Comparison of ENCODE assay signal across 8 cellular contexts in the genomic region with DNA sequence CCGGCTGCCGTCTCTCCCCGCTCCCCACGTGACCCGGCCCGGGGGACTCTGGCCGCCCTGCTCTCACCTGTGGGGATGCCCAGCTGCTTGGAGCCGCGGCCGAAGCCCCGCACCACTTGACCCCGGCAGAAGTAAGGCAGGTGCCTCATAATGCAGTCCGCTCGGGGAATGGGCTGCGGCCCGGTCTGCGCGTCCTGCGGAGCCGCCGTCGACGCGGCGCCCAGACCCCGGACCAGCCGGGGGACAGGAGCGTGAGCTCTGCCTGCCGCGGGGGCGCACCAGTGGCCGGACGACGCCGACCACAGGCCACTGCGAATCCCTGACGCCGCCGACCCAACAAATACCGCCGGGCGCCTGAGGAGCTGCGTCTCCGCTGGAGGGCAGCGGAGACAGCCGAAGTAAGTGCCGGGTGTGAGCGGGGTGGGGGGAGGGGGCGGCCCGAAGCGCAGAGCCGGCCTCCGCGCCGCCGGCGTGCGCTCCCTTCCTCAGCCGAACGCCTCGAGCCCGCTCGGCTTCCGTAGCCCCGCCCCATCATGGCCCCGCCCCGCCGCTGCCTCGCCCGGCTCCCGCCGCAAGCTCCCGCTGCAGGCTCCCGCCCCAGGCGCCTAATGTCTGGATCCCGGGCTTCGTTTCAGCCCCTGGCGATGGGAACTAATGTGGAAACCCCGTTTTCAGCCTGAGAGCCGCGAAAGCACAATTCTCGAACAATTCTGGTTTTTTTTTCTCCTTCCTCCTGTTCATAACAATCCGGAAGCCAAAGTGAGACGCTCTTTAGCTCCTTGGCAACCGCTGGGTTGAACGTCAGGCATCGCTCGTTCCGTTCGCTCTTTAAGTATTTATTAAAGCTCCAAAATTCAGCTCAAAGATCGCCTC. TPM values are rescaled to one million over a fixed set of nuclear protein-coding genes. Genes with fewer than 3 reads are reported as not detected.
A peak's percentile ranks its signal among the peaks of the same experiment; 100 is the strongest.
DNase-seq lines count a peak whose midpoint lies in the region; ATAC-seq and TF ChIP-seq lines count a peak whose summit lies in the region.

A gene (minus strand): TSS at position 404 of the 873 bp plus-strand sequence. CDS start 255 bp downstream, at position 149.

- no peaks in the 10 kb centered on the region for H3K9me3 ChIP-seq in right cardiac atrium (ENCODE audit: control insufficient read depth, low read length)
- H3K9me3 ChIP-seq in aorta (ENCODE audit: control insufficient read depth, low read length), result no peaks in the 10 kb centered on the region

- TF ChIP-seq CTCF in GM13976 (IDR thresholded peaks at IDR 0.05; ENCODE audit: borderline replicate concordance, control extremely low read depth, extremely low read depth, insufficient read depth, missing control alignments), result peak; percentile 68

- ATAC-seq in HG02798 (IDR thresholded peaks at IDR 0.05; ENCODE audit: poor library complexity, unreplicated experiment) (peak; percentile 77), right cardiac atrium (peak; percentile 97 to 98), aorta (ENCODE audit: low FRiP score) (peak; percentile 99)

- intact Hi-C loops in right cardiac atrium (cut with DNase I) (no loop called here), aorta (cut with DNase I) (no loop called here)

- in situ Hi-C loops in GM13976 (cut with MboI; ENCODE audit: low sequenced_read_pairs, unreplicated experiment), result no loop called here

- peak within 1 kb of the TSS; percentile 93 for H3K9ac ChIP-seq in rectal smooth muscle tissue (ENCODE audit: low read length)

- DNase-seq in GM13976 (ENCODE audit: low spot score) (peak; percentile 96), NCI-H1417 treated with DMSO at 0.1 percent for 48 hours (lab: John Stamatoyannopoulos, UW) (peak; percentile 91), T-helper 2 cell (peak; percentile 89 to 96 (median 92)), anterior cingulate cortex (lab: John Stamatoyannopoulos, UW) (peak; percentile 32 to 95 (median 90)), right cardiac atrium (peak; percentile 95 to 97 (median 95)), aorta (peak; percentile 97 to 99)

- H3K4me3 ChIP-seq in right cardiac atrium (ENCODE audit: low read length), result peak within 1 kb of the TSS; percentile 81
- H3K4me3 ChIP-seq in rectal smooth muscle tissue (ENCODE audit: low read length), result peak within 1 kb of the TSS; percentile 94
- peak within 1 kb of the TSS; percentile 68 to 96 for H3K4me3 ChIP-seq in aorta (ENCODE audit: low read length in 2 of 2)

- H3K27ac ChIP-seq in right cardiac atrium (ENCODE audit: low read length) (peak within 1 kb of the TSS; percentile 95), rectal smooth muscle tissue (ENCODE audit: low read depth, low read length) (peak within 1 kb of the TSS; percentile 93), aorta (ENCODE audit: low read depth in 1 of 2, low read length in 2 of 2) (peak within 1 kb of the TSS; percentile 15 to 99)

- H3K36me3 ChIP-seq in rectal smooth muscle tissue (ENCODE audit: control insufficient read depth, insufficient read depth, low read length) (no peaks in the 10 kb centered on the region), aorta (ENCODE audit: control insufficient read depth in 1 of 2, insufficient read depth in 2 of 2, low read length in 1 of 2) (no peaks in the 10 kb centered on the region)

- WGBS in right cardiac atrium, result under 1% methylated on average over 91 of the region's 91 CpGs
- 0% methylated on average over 67 to 91 of the region's 91 CpGs for WGBS in aorta, 2 donors

- peaks cover 2% of the 10 kb centered on the region for H3K4me1 ChIP-seq in right cardiac atrium (ENCODE audit: control insufficient read depth, insufficient read depth, low read length)
- peaks cover 4% of the 10 kb centered on the region for H3K4me1 ChIP-seq in rectal smooth muscle tissue (ENCODE audit: control insufficient read depth, insufficient read depth, low read length)
- H3K4me1 ChIP-seq in aorta (ENCODE audit: control insufficient read depth in 1 of 2, insufficient read depth in 2 of 2, low read length in 2 of 2), result no peaks in the 10 kb centered on the region

- H3K27me3 ChIP-seq in right cardiac atrium (ENCODE audit: control insufficient read depth, insufficient read depth), result no peaks in the 10 kb centered on the region
- no peaks in the 10 kb centered on the region for H3K27me3 ChIP-seq in rectal smooth muscle tissue (ENCODE audit: control insufficient read depth, insufficient read depth, low read length)
- no peaks in the 10 kb centered on the region for H3K27me3 ChIP-seq in aorta (ENCODE audit: control insufficient read depth in 1 of 2, insufficient read depth in 2 of 2, low read length in 1 of 2)

RNA-seq across cellular contexts. Expression of the gene that starts here (rescaled TPM):
- total RNA-seq in right cardiac atrium (10 to 100 TPM; 18.1 to 26.9 (median 24.6) TPM), aorta (10 to 100 TPM; 17.9 to 19.0 TPM)
- polyA plus RNA-seq in right cardiac atrium (16.5 TPM), aorta (10 to 100 TPM in 1 of 2 donors, 1 to 10 TPM in 1; 9.4 to 25.0 TPM)

Comparison
In these comparisons a context has a peak if more than half of its experiments do, and no peak if none do; other contexts are left out.
1. Peak in every context shown above with its lines: DNase-seq, ATAC-seq, H3K4me3 ChIP-seq and H3K27ac ChIP-seq.